Comparison of ENCODE assay signal across 2 cellular contexts in genomic region chr7:73850781-73851207, GRCh38.
TF ChIP-seq lines count a peak whose summit lies in the region.

No MANE protein-coding gene starts in this region.

TF ChIP-seq in A549, 52 proteins besides CTCF, POLR2A, EP300 and RAD21:
- TF ChIP-seq MAX (IDR thresholded peaks at IDR 0.05) (peak; percentile 83), RCOR1 (IDR thresholded peaks at IDR 0.05; ENCODE audit: low read depth, low read length) (no peak), FOSL2 (IDR thresholded peaks at IDR 0.05) (no peak), FOSL2 (CRISPR knock-in tag; IDR thresholded peaks at IDR 0.05) (peak; percentile 71), CEBPB (IDR thresholded peaks at IDR 0.05) (no peak; a peak in 1 of 4 replicates), ZSCAN20 (CRISPR knock-in tag; IDR thresholded peaks at IDR 0.05) (no peak), JUNB (IDR thresholded peaks at IDR 0.05) (peak; percentile 33; the same call in 1 of the 2 replicates), ZNF302 (CRISPR knock-in tag; IDR thresholded peaks at IDR 0.05) (no peak), JUN (IDR thresholded peaks at IDR 0.05) (peak; percentile 7 to 18; a peak in 1 of 5 replicates), SMC3 (IDR thresholded peaks at IDR 0.05) (no peak), MYC (IDR thresholded peaks at IDR 0.05; ENCODE audit: borderline replicate concordance, low read length) (0 out of 2 replicates have a peak, but pooled peaks have one; percentile 56)
- TF ChIP-seq, protein P1, sequence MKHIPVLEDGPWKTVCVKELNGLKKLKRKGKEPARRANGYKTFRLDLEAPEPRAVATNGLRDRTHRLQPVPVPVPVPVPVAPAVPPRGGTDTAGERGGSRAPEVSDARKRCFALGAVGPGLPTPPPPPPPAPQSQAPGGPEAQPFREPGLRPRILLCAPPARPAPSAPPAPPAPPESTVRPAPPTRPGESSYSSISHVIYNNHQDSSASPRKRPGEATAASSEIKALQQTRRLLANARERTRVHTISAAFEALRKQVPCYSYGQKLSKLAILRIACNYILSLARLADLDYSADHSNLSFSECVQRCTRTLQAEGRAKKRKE (CRISPR knock-in tag; IDR thresholded peaks at IDR 0.05; ENCODE audit: low read depth), result peak; percentile 17; the same call in 1 of the 2 replicates
- TF ChIP-seq, protein P2, sequence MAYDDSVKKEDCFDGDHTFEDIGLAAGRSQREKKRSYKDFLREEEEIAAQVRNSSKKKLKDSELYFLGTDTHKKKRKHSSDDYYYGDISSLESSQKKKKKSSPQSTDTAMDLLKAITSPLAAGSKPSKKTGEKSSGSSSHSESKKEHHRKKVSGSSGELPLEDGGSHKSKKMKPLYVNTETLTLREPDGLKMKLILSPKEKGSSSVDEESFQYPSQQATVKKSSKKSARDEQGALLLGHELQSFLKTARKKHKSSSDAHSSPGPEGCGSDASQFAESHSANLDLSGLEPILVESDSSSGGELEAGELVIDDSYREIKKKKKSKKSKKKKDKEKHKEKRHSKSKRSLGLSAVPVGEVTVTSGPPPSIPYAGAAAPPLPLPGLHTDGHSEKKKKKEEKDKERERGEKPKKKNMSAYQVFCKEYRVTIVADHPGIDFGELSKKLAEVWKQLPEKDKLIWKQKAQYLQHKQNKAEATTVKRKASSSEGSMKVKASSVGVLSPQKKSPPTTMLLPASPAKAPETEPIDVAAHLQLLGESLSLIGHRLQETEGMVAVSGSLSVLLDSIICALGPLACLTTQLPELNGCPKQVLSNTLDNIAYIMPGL (CRISPR knock-in tag; IDR thresholded peaks at IDR 0.05; ENCODE audit: borderline replicate concordance), result no peak
- TF ChIP-seq, protein P3, sequence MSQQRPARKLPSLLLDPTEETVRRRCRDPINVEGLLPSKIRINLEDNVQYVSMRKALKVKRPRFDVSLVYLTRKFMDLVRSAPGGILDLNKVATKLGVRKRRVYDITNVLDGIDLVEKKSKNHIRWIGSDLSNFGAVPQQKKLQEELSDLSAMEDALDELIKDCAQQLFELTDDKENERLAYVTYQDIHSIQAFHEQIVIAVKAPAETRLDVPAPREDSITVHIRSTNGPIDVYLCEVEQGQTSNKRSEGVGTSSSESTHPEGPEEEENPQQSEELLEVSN (IDR thresholded peaks at IDR 0.05; ENCODE audit: borderline replicate concordance, low read depth), result peak; percentile 53; the same call in 1 of the 2 replicates

TF ChIP-seq in IMR-90, 13 proteins besides CTCF, POLR2A, EP300 and RAD21 (continued from another document):
- TF ChIP-seq MXI1 (IDR thresholded peaks at IDR 0.05; ENCODE audit: borderline replicate concordance, low read depth, low read length), result peak; percentile 72; the same call in 1 of the 2 replicates
- TF ChIP-seq MAFK (IDR thresholded peaks at IDR 0.05; ENCODE audit: low read depth, low read length), result no peak; the same call in 1 of the 2 replicates
- TF ChIP-seq FOS (IDR thresholded peaks at IDR 0.05; ENCODE audit: low read depth, low read length), result peak; percentile 75
- TF ChIP-seq BHLHE40 (IDR thresholded peaks at IDR 0.05; ENCODE audit: low read depth, low read length), result peak; percentile 86
